Comparison of ENCODE assay signal across 1 cellular context in genomic region chr16:2179107-2179501, GRCh38.
TF ChIP-seq lines count a peak whose summit lies in the region.

No MANE protein-coding gene starts in this region.

TF ChIP-seq in GM12878, 131 proteins besides CTCF, POLR2A, EP300 and RAD21:
- TF ChIP-seq PBX3 (IDR thresholded peaks at IDR 0.05; ENCODE audit: insufficient replicate concordance, low read depth, low read length): no peak
- no peak for TF ChIP-seq BHLHE40 (IDR thresholded peaks at IDR 0.05; ENCODE audit: borderline replicate concordance in 1 of 2, low read depth in 2 of 2, low read length in 1 of 2)
- no peak for TF ChIP-seq ZBTB11 (CRISPR knock-in tag; IDR thresholded peaks at IDR 0.05)
- TF ChIP-seq ZNF622 (IDR thresholded peaks at IDR 0.05): no peak
- TF ChIP-seq RB1 (IDR thresholded peaks at IDR 0.05; ENCODE audit: borderline replicate concordance): no peak
